In the genomic region with DNA sequence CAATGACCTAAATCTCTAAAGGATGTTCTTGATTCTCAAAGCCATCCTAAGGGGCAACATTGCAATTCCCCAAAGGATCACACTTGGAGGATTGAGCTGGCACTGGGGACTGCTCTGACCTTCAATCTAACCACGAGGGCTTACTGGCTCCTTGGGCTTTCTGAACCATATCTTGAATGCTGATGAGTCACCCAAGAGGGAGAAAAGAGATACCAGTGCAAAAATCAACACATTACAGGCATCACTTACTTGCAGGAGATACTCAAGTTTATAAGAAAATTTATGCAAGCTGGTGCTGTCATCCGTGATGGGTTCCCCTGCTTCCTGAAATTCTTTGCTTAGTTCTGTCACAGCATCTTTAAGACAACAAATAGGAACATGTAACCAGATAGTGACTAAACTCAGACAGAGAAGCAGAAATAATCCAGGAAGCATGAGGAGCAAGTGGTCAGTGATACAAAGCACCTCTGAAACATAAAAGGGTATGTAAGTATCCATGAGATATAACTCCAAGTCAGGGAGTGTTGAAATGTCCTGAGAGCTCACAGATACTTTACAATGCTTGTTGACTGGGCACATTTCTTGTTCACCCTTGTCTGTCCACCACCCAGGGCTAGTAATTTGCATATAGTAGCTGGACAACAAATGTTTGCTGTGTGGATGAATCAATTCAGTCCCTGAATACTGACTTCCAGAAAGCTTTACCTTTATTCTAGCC, we compare ENCODE assay signal across 13 cellular contexts. TPM values are rescaled to one million over a fixed set of nuclear protein-coding genes. Genes with fewer than 3 reads are reported as not detected.
DNase-seq lines count a peak whose midpoint lies in the region; ATAC-seq and TF ChIP-seq lines count a peak whose summit lies in the region.
"Had no signal": no experiment of that assay in that cellular context is flagged by ENCODE, and none has a peak within 500 bp of the region (broad histone marks: within the 10 kb centered on the region; RNA-seq: fewer than 3 reads in every experiment).

No MANE protein-coding gene starts in this region.

- H3K4me1 ChIP-seq in CD8-positive, alpha-beta T cell (ENCODE audit: insufficient read depth, low read length), result peaks cover 31% of the 10 kb centered on the region
- H3K4me1 ChIP-seq in SJCRH30, result no peaks in the 10 kb centered on the region

- H3K36me3 ChIP-seq in CD8-positive, alpha-beta T cell (ENCODE audit: insufficient read depth, low read length), result peaks cover 35% of the 10 kb centered on the region
- H3K36me3 ChIP-seq in SJCRH30, result no peaks in the 10 kb centered on the region
- H3K36me3 ChIP-seq: ovary had no signal

- no peaks in the 10 kb centered on the region for H3K27me3 Mint-ChIP-seq in CD8-positive, alpha-beta T cell (ENCODE audit: low read depth)

- ATAC-seq in CD8-positive, alpha-beta T cell, result no peak
- ATAC-seq in omental fat pad (ENCODE audit: low FRiP score), result peak; percentile 63
- ATAC-seq: PC-3 had no signal

- no peak overlapping the region for H3K4me3 Mint-ChIP-seq in CD8-positive, alpha-beta T cell

- intact Hi-C loops in CD8-positive, alpha-beta T cell (cut with DNase I, micrococcal nuclease), result no loop called here

- H3K4me3 ChIP-seq in CD8-positive, alpha-beta T cell (ENCODE audit: low read depth, low read length), result no peak overlapping the region
- no peak overlapping the region for H3K4me3 ChIP-seq in SJCRH30
- H3K4me3 ChIP-seq: ovary, upper lobe of left lung had no signal

- CTCF ChIA-PET in CD8-positive, alpha-beta T cell (lab: Charles Lee), result interaction anchor here (0.7 to 6.2 kb wide), 5 partner anchors 10 to 96 kb away, joined by 3 to 47 read pairs (median 5); no protein-coding TSS in a partner anchor

- no peaks in the 10 kb centered on the region for H3K9me3 Mint-ChIP-seq in CD8-positive, alpha-beta T cell

- H3K9me3 ChIP-seq in CD8-positive, alpha-beta T cell (ENCODE audit: low read length), result no peaks in the 10 kb centered on the region
- H3K9me3 ChIP-seq in SJCRH30 (replicated peaks), result no peaks in the 10 kb centered on the region
- H3K9me3 ChIP-seq: ovary, upper lobe of left lung had no signal

- DNase-seq in CD8-positive, alpha-beta T cell, result no peak
- DNase-seq in LHCN-M2 (ENCODE audit: low read depth), result peak; percentile 50
- DNase-seq in astrocyte of the hippocampus (ENCODE audit: low read depth, low spot score), result peak; percentile 42
- DNase-seq in omental fat pad (ENCODE audit: low spot score), result no peak
- no peak for DNase-seq in H4 (ENCODE audit: low spot score)
- no peak for DNase-seq in ecto neural progenitor cell (ENCODE audit: low spot score)
- DNase-seq in middle frontal gyrus (ENCODE audit: extremely low spot score, low spot score), result no peak
- DNase-seq in SJCRH30, result no peak
- DNase-seq: NCI-H2029 treated with DMSO at 0.1 percent for 48 hours, ovary, PC-3, upper lobe of left lung, WERI-Rb-1 had no signal

- no peaks in the 10 kb centered on the region for H3K27me3 ChIP-seq in CD8-positive, alpha-beta T cell (ENCODE audit: insufficient read depth, low read length)
- no peaks in the 10 kb centered on the region for H3K27me3 ChIP-seq in SJCRH30
- H3K27me3 ChIP-seq: ovary, upper lobe of left lung had no signal

- H3K27ac ChIP-seq in CD8-positive, alpha-beta T cell (ENCODE audit: low read depth, low read length), result no peak overlapping the region
- H3K27ac ChIP-seq in SJCRH30, result no peak overlapping the region
- H3K27ac ChIP-seq: ovary, WERI-Rb-1 had no signal

- H3K27ac Mint-ChIP-seq in CD8-positive, alpha-beta T cell, result peak overlapping the region; percentile 61

- POLR2A ChIA-PET in CD8-positive, alpha-beta T cell (lab: Charles Lee), result interaction anchor here (0.6 to 4.8 kb wide), 4 partner anchors 13 to 320 kb away, joined by 3 to 24 read pairs (median 4); a partner anchor contains a TSS

- peaks cover 67% of the 10 kb centered on the region for H3K4me1 Mint-ChIP-seq in CD8-positive, alpha-beta T cell (ENCODE audit: low read depth)

- no peak for TF ChIP-seq CTCF in CD8-positive, alpha-beta T cell (IDR thresholded peaks at IDR 0.05)
- TF ChIP-seq CTCF in omental fat pad (IDR thresholded peaks at IDR 0.05), result no peak

- H3K36me3 Mint-ChIP-seq in CD8-positive, alpha-beta T cell, result peaks cover 78% of the 10 kb centered on the region

RNA-seq across cellular contexts. Expression of a gene that starts 14.1 kb away (rescaled TPM):
- total RNA-seq in CD8-positive, alpha-beta T cell, result 10 to 100 TPM; 16.6 to 16.7 TPM
- total RNA-seq in LHCN-M2 (2014; rRNA removed), result 5.7 and 10.8 TPM in 2 replicates
- polyA plus RNA-seq in LHCN-M2 (2012), result 8.6 TPM
- 10 to 100 TPM; 44.7 to 51.4 (median 47.3) TPM for total RNA-seq in omental fat pad
- total RNA-seq in H4 (2014; rRNA removed; shearing (Covaris generic)), result 3.7 and 4.3 TPM in 2 replicates
- total RNA-seq in SJCRH30 (2014; rRNA removed; shearing (Covaris generic)), result 6.5 and 7.2 TPM in 2 replicates

RNA-seq across cellular contexts. Expression of a gene that starts 38.2 kb away (rescaled TPM):
- total RNA-seq in CD8-positive, alpha-beta T cell, result 10 to 100 TPM in 1 of 2 experiments, 1 to 10 TPM in 1; 9.2 to 11.0 TPM
- total RNA-seq in LHCN-M2 (2014; rRNA removed) (not detected in 2 replicates), omental fat pad (10 to 100 TPM in 1 of 4 donors, 1 to 10 TPM in 3; 2.5 to 14.7 (median 2.7) TPM)
- 0.22 TPM for polyA plus RNA-seq in LHCN-M2 (2012)
- not detected in 2 replicates for total RNA-seq in H4 (2014; rRNA removed; shearing (Covaris generic))
- not detected in 2 replicates for total RNA-seq in SJCRH30 (2014; rRNA removed; shearing (Covaris generic))
- total RNA-seq: PC-3 had no signal

RNA-seq across cellular contexts. Expression of a gene that starts 45.8 kb away (rescaled TPM):
- not detected for total RNA-seq in CD8-positive, alpha-beta T cell
- 0.06 TPM in 1 of 2 replicates, not detected in the other for total RNA-seq in LHCN-M2 (2014; rRNA removed)
- polyA plus RNA-seq in LHCN-M2 (2012), result not detected
- under 1 TPM in 3 of 4 donors, not detected in 1; 0.06 to 0.12 (median 0.09) TPM for total RNA-seq in omental fat pad
- not detected in 2 replicates for total RNA-seq in H4 (2014; rRNA removed; shearing (Covaris generic))
- total RNA-seq in SJCRH30 (2014; rRNA removed; shearing (Covaris generic)), result not detected in 2 replicates
- total RNA-seq: PC-3 had no signal

Comparison
In these comparisons a context has a peak if more than half of its experiments do, and no peak if none do; other contexts are left out.
1. DNase-seq: peak in LHCN-M2 (single experiment) and astrocyte of the hippocampus (single experiment); none in CD8-positive, alpha-beta T cell (0 of 7), omental fat pad (single experiment), H4 (single experiment), ecto neural progenitor cell (single experiment), middle frontal gyrus (single experiment) and SJCRH30 (0 of 2).